1 cellular context compared by ENCODE assay signal in genomic region chr11:46361283-46362145, GRCh38.
TF ChIP-seq lines count a peak whose summit lies in the region.

No MANE protein-coding gene starts in this region.

TF ChIP-seq in K562, 482 proteins besides CTCF, POLR2A, EP300 and RAD21 (continued from another document and continues in another):
- TF ChIP-seq ZNF407 (IDR thresholded peaks at IDR 0.05; ENCODE audit: low read depth) (no peak), HLTF (IDR thresholded peaks at IDR 0.05) (no peak), FIP1L1 (IDR thresholded peaks at IDR 0.05; ENCODE audit: low read depth, low read length, poor library complexity, severe bottlenecking) (no peak), GATA2 (CRISPR knock-in tag; IDR thresholded peaks at IDR 0.05) (no peak), ZKSCAN3 (CRISPR knock-in tag; IDR thresholded peaks at IDR 0.05) (no peak), MTA1 (IDR thresholded peaks at IDR 0.05; ENCODE audit: borderline replicate concordance) (no peak), ZNF174 (CRISPR knock-in tag; IDR thresholded peaks at IDR 0.05) (no peak), PYGO2 (tag; IDR thresholded peaks at IDR 0.05) (no peak), RFX1 (IDR thresholded peaks at IDR 0.05) (no peak), GABPB2 (CRISPR knock-in tag; conservative IDR thresholded peaks at IDR 0.05) (no peak), HNRNPUL1 (IDR thresholded peaks at IDR 0.05; ENCODE audit: low read length) (no peak), RUNX1 (IDR thresholded peaks at IDR 0.05; ENCODE audit: low read depth) (no peak), HMG20A (CRISPR knock-in tag; conservative IDR thresholded peaks at IDR 0.05) (no peak), KDM2B (CRISPR knock-in tag; IDR thresholded peaks at IDR 0.05) (no peak), JUN (IDR thresholded peaks at IDR 0.05; ENCODE audit: borderline replicate concordance, low read depth, low read length) (no peak), JUN (CRISPR knock-in tag; IDR thresholded peaks at IDR 0.05; ENCODE audit: borderline replicate concordance) (no peak), GTF2F1 (IDR thresholded peaks at IDR 0.05; ENCODE audit: low read depth, low read length) (no peak), ZNF586 (CRISPR knock-in tag; conservative IDR thresholded peaks at IDR 0.05) (no peak), MLLT1 (IDR thresholded peaks at IDR 0.05) (no peak), PRPF4 (IDR thresholded peaks at IDR 0.05; ENCODE audit: insufficient read depth, low read depth, low read length, poor library complexity, severe bottlenecking) (no peak), RBM22 (IDR thresholded peaks at IDR 0.05; ENCODE audit: low read depth, low read length, poor library complexity, severe bottlenecking) (no peak), NFE2L1 (tag; IDR thresholded peaks at IDR 0.05; ENCODE audit: borderline replicate concordance, low read depth) (no peak), GATAD2B (IDR thresholded peaks at IDR 0.05; ENCODE audit: borderline replicate concordance) (no peak), ZNF449 (CRISPR knock-in tag; IDR thresholded peaks at IDR 0.05) (no peak), SNAPC5 (CRISPR knock-in tag; IDR thresholded peaks at IDR 0.05) (no peak), HDAC8 (tag; IDR thresholded peaks at IDR 0.05) (no peak), ZBTB12 (CRISPR knock-in tag; IDR thresholded peaks at IDR 0.05) (no peak), ATF4 (CRISPR knock-in tag; IDR thresholded peaks at IDR 0.05) (no peak; the same call in 1 of the 2 replicates), UBTF (IDR thresholded peaks at IDR 0.05; ENCODE audit: borderline replicate concordance in 1 of 2, low read depth in 2 of 2, low read length in 2 of 2) (peak in 1 of 2 experiments; percentile 22; a peak in 1 of 4 replicates), SETDB1 (IDR thresholded peaks at IDR 0.05; ENCODE audit: low read length) (no peak), MAX (CRISPR knock-in tag; IDR thresholded peaks at IDR 0.05) (peak; percentile 56; the same call in 1 of the 2 replicates), KAT7 (CRISPR knock-in tag; IDR thresholded peaks at IDR 0.05; ENCODE audit: borderline replicate concordance) (no peak; the same call in 1 of the 2 replicates), FOXP1 (CRISPR knock-in tag; IDR thresholded peaks at IDR 0.05) (no peak), ZNF76 (CRISPR knock-in tag; IDR thresholded peaks at IDR 0.05; ENCODE audit: borderline replicate concordance) (peak; percentile 88), SLC30A9 (CRISPR knock-in tag; IDR thresholded peaks at IDR 0.05) (no peak), ZNF274 (IDR thresholded peaks at IDR 0.05; ENCODE audit: borderline replicate concordance, low read depth, low read length) (no peak), DMBX1 (CRISPR knock-in tag; IDR thresholded peaks at IDR 0.05; ENCODE audit: borderline replicate concordance) (peak; percentile 74; the same call in 1 of the 2 replicates), ZNF655 (CRISPR knock-in tag; IDR thresholded peaks at IDR 0.05) (no peak), HMGN3 (IDR thresholded peaks at IDR 0.05; ENCODE audit: borderline replicate concordance, extremely low read depth, insufficient read length, low read depth, low read length) (peak; percentile 73), ZNF696 (CRISPR knock-in tag; conservative IDR thresholded peaks at IDR 0.05) (no peak), RNF2 (IDR thresholded peaks at IDR 0.05) (peak; percentile 77; the same call in 1 of the 2 replicates), STAT5B (CRISPR knock-in tag; IDR thresholded peaks at IDR 0.05) (no peak), ZNF384 (IDR thresholded peaks at IDR 0.05; ENCODE audit: low read depth, low read length) (no peak), SRSF9 (IDR thresholded peaks at IDR 0.05; ENCODE audit: borderline replicate concordance, low read depth, low read length) (no peak), SIX5 (IDR thresholded peaks at IDR 0.05; ENCODE audit: borderline replicate concordance in 1 of 2, insufficient read depth in 1 of 2, low read depth in 1 of 2, low read length in 2 of 2) (no peak), ZNF324 (CRISPR knock-in tag; IDR thresholded peaks at IDR 0.05) (no peak), MCM5 (IDR thresholded peaks at IDR 0.05; ENCODE audit: low read depth) (no peak), TCF15 (CRISPR knock-in tag; IDR thresholded peaks at IDR 0.05) (no peak), ZSCAN29 (IDR thresholded peaks at IDR 0.05) (peak; percentile 46; the same call in 1 of the 2 replicates), CBX1 (IDR thresholded peaks at IDR 0.05; ENCODE audit: low read depth) (no peak), ARID1B (IDR thresholded peaks at IDR 0.05) (no peak)
